Comparison of ENCODE assay signal across 1 cellular context in genomic region chr3:143063018-143063417, GRCh38.
TF ChIP-seq lines count a peak whose summit lies in the region.

No MANE protein-coding gene starts in this region.

TF ChIP-seq in IMR-90, 13 proteins besides CTCF, POLR2A, EP300 and RAD21:
- TF ChIP-seq SMC3 (IDR thresholded peaks at IDR 0.05; ENCODE audit: low read depth, low read length): no peak
- no peak for TF ChIP-seq CHD1 (IDR thresholded peaks at IDR 0.05; ENCODE audit: low read depth, low read length)
- TF ChIP-seq MAZ (IDR thresholded peaks at IDR 0.05; ENCODE audit: borderline replicate concordance, low read depth, low read length): no peak
- TF ChIP-seq, protein P1, sequence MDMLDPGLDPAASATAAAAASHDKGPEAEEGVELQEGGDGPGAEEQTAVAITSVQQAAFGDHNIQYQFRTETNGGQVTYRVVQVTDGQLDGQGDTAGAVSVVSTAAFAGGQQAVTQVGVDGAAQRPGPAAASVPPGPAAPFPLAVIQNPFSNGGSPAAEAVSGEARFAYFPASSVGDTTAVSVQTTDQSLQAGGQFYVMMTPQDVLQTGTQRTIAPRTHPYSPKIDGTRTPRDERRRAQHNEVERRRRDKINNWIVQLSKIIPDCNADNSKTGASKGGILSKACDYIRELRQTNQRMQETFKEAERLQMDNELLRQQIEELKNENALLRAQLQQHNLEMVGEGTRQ (IDR thresholded peaks at IDR 0.05; ENCODE audit: low read depth, low read length): no peak
- no peak for TF ChIP-seq CEBPB (IDR thresholded peaks at IDR 0.05; ENCODE audit: low read depth, low read length)
- TF ChIP-seq RFX5 (IDR thresholded peaks at IDR 0.05; ENCODE audit: low read depth, low read length): no peak
- no peak for TF ChIP-seq MAFK (IDR thresholded peaks at IDR 0.05; ENCODE audit: low read depth, low read length)
- no peak for TF ChIP-seq RCOR1 (IDR thresholded peaks at IDR 0.05; ENCODE audit: insufficient replicate concordance, low read length)
- no peak for TF ChIP-seq FOS (IDR thresholded peaks at IDR 0.05; ENCODE audit: low read depth, low read length)
- 0 out of 2 replicates have a peak, but pooled peaks have one; percentile 5 for TF ChIP-seq NFE2L2 (IDR thresholded peaks at IDR 0.05; ENCODE audit: low read depth, low read length)
- TF ChIP-seq ELK1 (IDR thresholded peaks at IDR 0.05; ENCODE audit: borderline replicate concordance, low read depth, low read length): no peak
- 0 out of 2 replicates have a peak, but pooled peaks have one; percentile 4 for TF ChIP-seq BHLHE40 (IDR thresholded peaks at IDR 0.05; ENCODE audit: low read depth, low read length)
- TF ChIP-seq MXI1 (IDR thresholded peaks at IDR 0.05; ENCODE audit: borderline replicate concordance, low read depth, low read length): peak; percentile 40; the same call in 1 of the 2 replicates
